In the genomic region with DNA sequence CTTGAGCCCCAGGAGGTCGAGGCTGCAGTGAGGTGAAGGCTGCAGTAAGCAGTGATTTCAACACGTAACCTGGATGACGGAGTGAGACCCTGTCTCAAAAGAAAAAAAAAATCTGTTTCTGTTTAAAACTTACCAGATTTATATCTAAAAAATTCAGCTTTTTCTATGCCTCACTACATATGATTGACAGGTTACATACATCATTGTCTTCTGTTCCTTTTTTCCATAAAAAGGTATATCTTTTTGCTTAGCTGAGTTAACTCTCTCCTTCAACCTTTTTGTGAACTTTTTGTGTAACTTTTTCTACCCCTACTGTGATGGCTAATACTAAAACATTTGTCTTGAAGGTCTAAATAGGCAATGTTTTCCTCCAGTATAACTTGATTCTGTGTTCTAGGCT, we compare ENCODE assay signal across 3 cellular contexts.
TF ChIP-seq lines count a peak whose summit lies in the region.

No MANE protein-coding gene starts in this region.

TF ChIP-seq in HEK293T, 16 proteins besides CTCF, POLR2A, EP300 and RAD21:
- no peak for TF ChIP-seq SP1 (IDR thresholded peaks at IDR 0.05)
- TF ChIP-seq, protein P1, sequence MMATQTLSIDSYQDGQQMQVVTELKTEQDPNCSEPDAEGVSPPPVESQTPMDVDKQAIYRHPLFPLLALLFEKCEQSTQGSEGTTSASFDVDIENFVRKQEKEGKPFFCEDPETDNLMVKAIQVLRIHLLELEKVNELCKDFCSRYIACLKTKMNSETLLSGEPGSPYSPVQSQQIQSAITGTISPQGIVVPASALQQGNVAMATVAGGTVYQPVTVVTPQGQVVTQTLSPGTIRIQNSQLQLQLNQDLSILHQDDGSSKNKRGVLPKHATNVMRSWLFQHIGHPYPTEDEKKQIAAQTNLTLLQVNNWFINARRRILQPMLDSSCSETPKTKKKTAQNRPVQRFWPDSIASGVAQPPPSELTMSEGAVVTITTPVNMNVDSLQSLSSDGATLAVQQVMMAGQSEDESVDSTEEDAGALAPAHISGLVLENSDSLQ (IDR thresholded peaks at IDR 0.05): peak; percentile 69

TF ChIP-seq in GM12878, 131 proteins besides CTCF, POLR2A, EP300 and RAD21:
- TF ChIP-seq, protein P1 (IDR thresholded peaks at IDR 0.05): peak; percentile 52
- no peak for TF ChIP-seq NR2C1 (IDR thresholded peaks at IDR 0.05)

TF ChIP-seq in K562, 482 proteins besides CTCF, POLR2A, EP300 and RAD21:
- TF ChIP-seq MAFG (tag; conservative IDR thresholded peaks at IDR 0.05): no peak
- TF ChIP-seq MEF2A (IDR thresholded peaks at IDR 0.05; ENCODE audit: control insufficient read depth, low read depth, low read length): no peak
- peak; percentile 44 for TF ChIP-seq MEIS2 (IDR thresholded peaks at IDR 0.05; ENCODE audit: partially characterized antibody)
- no peak for TF ChIP-seq JUND (IDR thresholded peaks at IDR 0.05; ENCODE audit: borderline replicate concordance, low read depth, low read length)
- TF ChIP-seq JUND (tag; IDR thresholded peaks at IDR 0.05; ENCODE audit: borderline replicate concordance, low read depth, low read length): no peak
- no peak for TF ChIP-seq HNRNPL (IDR thresholded peaks at IDR 0.05; ENCODE audit: low read depth, low read length)
- no peak for TF ChIP-seq SMAD3 (CRISPR knock-in tag; conservative IDR thresholded peaks at IDR 0.05)
- TF ChIP-seq RAD51 (IDR thresholded peaks at IDR 0.05; ENCODE audit: borderline replicate concordance, low read depth): no peak
- TF ChIP-seq KDM5B (IDR thresholded peaks at IDR 0.05; ENCODE audit: insufficient replicate concordance, low read depth, low read length): no peak
- TF ChIP-seq XRCC5 (IDR thresholded peaks at IDR 0.05; ENCODE audit: low read depth, low read length): no peak
- TF ChIP-seq, protein P2, sequence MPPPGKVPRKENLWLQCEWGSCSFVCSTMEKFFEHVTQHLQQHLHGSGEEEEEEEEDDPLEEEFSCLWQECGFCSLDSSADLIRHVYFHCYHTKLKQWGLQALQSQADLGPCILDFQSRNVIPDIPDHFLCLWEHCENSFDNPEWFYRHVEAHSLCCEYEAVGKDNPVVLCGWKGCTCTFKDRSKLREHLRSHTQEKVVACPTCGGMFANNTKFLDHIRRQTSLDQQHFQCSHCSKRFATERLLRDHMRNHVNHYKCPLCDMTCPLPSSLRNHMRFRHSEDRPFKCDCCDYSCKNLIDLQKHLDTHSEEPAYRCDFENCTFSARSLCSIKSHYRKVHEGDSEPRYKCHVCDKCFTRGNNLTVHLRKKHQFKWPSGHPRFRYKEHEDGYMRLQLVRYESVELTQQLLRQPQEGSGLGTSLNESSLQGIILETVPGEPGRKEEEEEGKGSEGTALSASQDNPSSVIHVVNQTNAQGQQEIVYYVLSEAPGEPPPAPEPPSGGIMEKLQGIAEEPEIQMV (tag; conservative IDR thresholded peaks at IDR 0.05; ENCODE audit: low read depth): no peak
- no peak for TF ChIP-seq ZNF23 (CRISPR knock-in tag; IDR thresholded peaks at IDR 0.05)
- TF ChIP-seq, protein P1 (IDR thresholded peaks at IDR 0.05): peak; percentile 78
